2 cellular contexts compared by ENCODE assay signal in genomic region chr12:1613860-1614259, GRCh38.
A peak's percentile ranks its signal among the peaks of the same experiment; 100 is the strongest.
TF ChIP-seq lines count a peak whose summit lies in the region.

No MANE protein-coding gene starts in this region.

TF ChIP-seq in GM23338, 12 proteins besides CTCF, POLR2A, EP300 and RAD21:
- TF ChIP-seq ETS1 (IDR thresholded peaks at IDR 0.05), result peak; percentile 78
- TF ChIP-seq ZNF114 (CRISPR knock-in tag; IDR thresholded peaks at IDR 0.05), result no peak

TF ChIP-seq in H1, 55 proteins besides CTCF, POLR2A, EP300 and RAD21 (continued from another document):
- no peak for TF ChIP-seq SAP30 (IDR thresholded peaks at IDR 0.05; ENCODE audit: insufficient read depth, insufficient replicate concordance, low read length)
- TF ChIP-seq, protein P1, sequence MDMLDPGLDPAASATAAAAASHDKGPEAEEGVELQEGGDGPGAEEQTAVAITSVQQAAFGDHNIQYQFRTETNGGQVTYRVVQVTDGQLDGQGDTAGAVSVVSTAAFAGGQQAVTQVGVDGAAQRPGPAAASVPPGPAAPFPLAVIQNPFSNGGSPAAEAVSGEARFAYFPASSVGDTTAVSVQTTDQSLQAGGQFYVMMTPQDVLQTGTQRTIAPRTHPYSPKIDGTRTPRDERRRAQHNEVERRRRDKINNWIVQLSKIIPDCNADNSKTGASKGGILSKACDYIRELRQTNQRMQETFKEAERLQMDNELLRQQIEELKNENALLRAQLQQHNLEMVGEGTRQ (IDR thresholded peaks at IDR 0.05; ENCODE audit: low read length), result peak; percentile 75
